In genomic region chr17:74918906-74919305, GRCh38 we compare ENCODE assay signal across 22 cellular contexts. TPM values are rescaled to one million over a fixed set of nuclear protein-coding genes. Genes with fewer than 3 reads are reported as not detected.
"Had no signal": no experiment of that assay in that cellular context is flagged by ENCODE, and none has a peak within 500 bp of the region (broad histone marks: within the 10 kb centered on the region; RNA-seq: fewer than 3 reads in every experiment).

No MANE protein-coding gene starts in this region.

- H3K4me3 ChIP-seq: dorsolateral prefrontal cortex, heart right ventricle, ovary, stomach, thoracic aorta, transverse colon had no signal

- H3K9me3 ChIP-seq: heart right ventricle, ovary, stomach, thoracic aorta, transverse colon had no signal

- H3K27ac Mint-ChIP-seq: naive thymus-derived CD4-positive, alpha-beta T cell had no signal

- FAIRE-seq: frontal cortex, islet of Langerhans, small intestine had no signal

- H3K9me3 Mint-ChIP-seq: naive thymus-derived CD4-positive, alpha-beta T cell had no signal

- ATAC-seq: naive thymus-derived CD4-positive, alpha-beta T cell; right cardiac atrium had no signal

- H3K27ac ChIP-seq: dorsolateral prefrontal cortex, heart right ventricle, ovary, stomach, thoracic aorta, transverse colon had no signal

- DNase-seq: cortex of kidney; dorsolateral prefrontal cortex; effector CD8-positive, alpha-beta T cell; heart right ventricle; mammary epithelial cell; naive thymus-derived CD4-positive, alpha-beta T cell; ovary; right cardiac atrium; stimulated activated naive CD4-positive, alpha-beta T cell; transverse colon had no signal

- H3K27me3 ChIP-seq: ovary had no signal

- H3K4me3 Mint-ChIP-seq: naive thymus-derived CD4-positive, alpha-beta T cell had no signal

- H3K36me3 Mint-ChIP-seq: naive thymus-derived CD4-positive, alpha-beta T cell had no signal

- H3K36me3 ChIP-seq: heart right ventricle, ovary, stomach, thoracic aorta, transverse colon had no signal

RNA-seq across cellular contexts. Expression of gene USH1G, which starts 4.1 kb away (rescaled TPM):
- total RNA-seq: heart right ventricle; left lobe of liver; mesenteric fat pad; mononuclear cell; naive thymus-derived CD4-positive, alpha-beta T cell; posterior vena cava; thoracic aorta had no signal
- polyA plus RNA-seq: heart right ventricle; naive thymus-derived CD4-positive, alpha-beta T cell; neural cell had no signal

RNA-seq across cellular contexts. Expression of gene OTOP2, which starts 5.2 kb away (rescaled TPM):
- total RNA-seq: dorsolateral prefrontal cortex; frontal cortex; heart right ventricle; left lobe of liver; lower leg skin; mesenteric fat pad; mononuclear cell; naive thymus-derived CD4-positive, alpha-beta T cell; ovary; posterior vena cava; right cardiac atrium; thoracic aorta; ureter had no signal
- polyA plus RNA-seq: heart right ventricle; mammary epithelial cell; naive thymus-derived CD4-positive, alpha-beta T cell; neural cell; ovary; right cardiac atrium had no signal

RNA-seq across cellular contexts. Expression of gene OTOP3, which starts 16.8 kb away (rescaled TPM):
- total RNA-seq: dorsolateral prefrontal cortex; frontal cortex; heart right ventricle; left lobe of liver; mammary epithelial cell; mesenteric fat pad; mononuclear cell; naive thymus-derived CD4-positive, alpha-beta T cell; ovary; posterior vena cava; right cardiac atrium; thoracic aorta; ureter had no signal
- polyA plus RNA-seq: heart right ventricle; mammary epithelial cell; naive thymus-derived CD4-positive, alpha-beta T cell; neural cell; ovary; right cardiac atrium had no signal

RNA-seq across cellular contexts. Expression of gene FADS6, which starts 25.5 kb away (rescaled TPM):
- total RNA-seq: heart right ventricle; mammary epithelial cell; mesenteric fat pad; mononuclear cell; naive thymus-derived CD4-positive, alpha-beta T cell; posterior vena cava; right cardiac atrium; thoracic aorta had no signal
- polyA plus RNA-seq: heart right ventricle, mammary epithelial cell, neural cell had no signal
